Comparison of ENCODE assay signal across 13 cellular contexts in genomic region chr7:98870807-98871491, GRCh38. TPM values are rescaled to one million over a fixed set of nuclear protein-coding genes. Genes with fewer than 3 reads are reported as not detected.
DNase-seq lines count a peak whose midpoint lies in the region; ATAC-seq, FAIRE-seq and TF ChIP-seq lines count a peak whose summit lies in the region.
"Had no signal": no experiment of that assay in that cellular context is flagged by ENCODE, and none has a peak within 500 bp of the region (broad histone marks: within the 10 kb centered on the region; RNA-seq: fewer than 3 reads in every experiment).

No MANE protein-coding gene starts in this region.

- TF ChIP-seq EP300 in HepG2 (IDR thresholded peaks at IDR 0.05; ENCODE audit: low read depth in 2 of 2, low read length in 2 of 2) (no peak), HepG2 (CRISPR knock-in tag; IDR thresholded peaks at IDR 0.05; ENCODE audit: borderline replicate concordance) (no peak)

- H3K27ac Mint-ChIP-seq in activated naive CD4-positive, alpha-beta T cell treated with anti-CD3 and anti-CD28 coated beads for 36 hours = no peak overlapping the region
- H3K27ac Mint-ChIP-seq in activated CD4-positive, alpha-beta memory T cell treated with anti-CD3 and anti-CD28 coated beads, Interleukin-2, amount 10 ng/mL, durations not matched to agents 7 days and 5 days = no peak overlapping the region

- peaks cover 9% of the 10 kb centered on the region for H3K27me3 Mint-ChIP-seq in activated naive CD4-positive, alpha-beta T cell treated with anti-CD3 and anti-CD28 coated beads for 36 hours (ENCODE audit: low read depth)
- H3K27me3 Mint-ChIP-seq in activated CD4-positive, alpha-beta memory T cell treated with anti-CD3 and anti-CD28 coated beads, Interleukin-2, amount 10 ng/mL, durations not matched to agents 7 days and 5 days = peaks cover 22% of the 10 kb centered on the region

- ATAC-seq in HepG2 = peak; percentile 47
- ATAC-seq in HG03457 (IDR thresholded peaks at IDR 0.05; ENCODE audit: unreplicated experiment) = no peak
- no peak for ATAC-seq in HG03460 (IDR thresholded peaks at IDR 0.05; ENCODE audit: unreplicated experiment)

- H3K36me3 Mint-ChIP-seq in activated naive CD4-positive, alpha-beta T cell treated with anti-CD3 and anti-CD28 coated beads for 36 hours (ENCODE audit: low read depth) = no peaks in the 10 kb centered on the region
- H3K36me3 Mint-ChIP-seq in activated CD4-positive, alpha-beta memory T cell treated with anti-CD3 and anti-CD28 coated beads, Interleukin-2, amount 10 ng/mL, durations not matched to agents 7 days and 5 days (ENCODE audit: low read depth) = no peaks in the 10 kb centered on the region

- H3K4me3 ChIP-seq in HepG2 (replicated peaks in 1 of 3; ENCODE audit: insufficient read depth in 1 of 3, low read depth in 2 of 3, low read length in 3 of 3) (no peak overlapping the region), tibial artery (peak overlapping the region; percentile 62 to 69)

- TF ChIP-seq CTCF in HepG2 (CRISPR knock-in tag; IDR thresholded peaks at IDR 0.05) (peak; percentile 16; the same call in 1 of the 2 replicates), tibial artery (IDR thresholded peaks at IDR 0.05) (no peak)

- CTCF ChIA-PET in activated naive CD4-positive, alpha-beta T cell treated with anti-CD3 and anti-CD28 coated beads for 36 hours (lab: Charles Lee) = interaction anchor here (0.6 to 1.6 kb wide), 4 partner anchors 30 to 435 kb away, joined by 3 to 6 read pairs (median 3); no protein-coding TSS in a partner anchor
- CTCF ChIA-PET in activated CD4-positive, alpha-beta memory T cell treated with anti-CD3 and anti-CD28 coated beads, Interleukin-2, amount 10 ng/mL, durations not matched to agents 7 days and 5 days (lab: Charles Lee) = interaction anchor here (0.8 to 2.4 kb wide), 5 partner anchors 9 to 34 kb away, joined by 4 to 10 read pairs (median 6); no protein-coding TSS in a partner anchor
- CTCF ChIA-PET in HepG2 (lab: Yijun Ruan, JAX; ENCODE audit: low intra/inter-chr PET ratio, low total read pairs) = no interaction called here

- H2AFZ ChIP-seq in HepG2 (ENCODE audit: low read length) = no peak overlapping the region

- no peak for TF ChIP-seq POLR2A in HepG2 (IDR thresholded peaks at IDR 0.05; ENCODE audit: insufficient read depth in 1 of 2, low read depth in 2 of 2, low read length in 2 of 2)

- no peak for FAIRE-seq in HepG2 (lab: Jason Lieb, UNC)
- FAIRE-seq: TTC549 had no signal

- H3K9ac ChIP-seq in HepG2 (ENCODE audit: insufficient read depth, low read depth, low read length) = no peak overlapping the region

- H3K4me3 Mint-ChIP-seq in activated naive CD4-positive, alpha-beta T cell treated with anti-CD3 and anti-CD28 coated beads for 36 hours = peak overlapping the region; percentile 69
- H3K4me3 Mint-ChIP-seq in activated CD4-positive, alpha-beta memory T cell treated with anti-CD3 and anti-CD28 coated beads, Interleukin-2, amount 10 ng/mL, durations not matched to agents 7 days and 5 days = peak overlapping the region; percentile 66

- peak overlapping the region; percentile 47; the same call in 1 of the 2 replicates for H3K4me2 ChIP-seq in HepG2 (ENCODE audit: low read depth, low read length)

- no peaks in the 10 kb centered on the region for H3K9me3 Mint-ChIP-seq in activated naive CD4-positive, alpha-beta T cell treated with anti-CD3 and anti-CD28 coated beads for 36 hours
- H3K9me3 Mint-ChIP-seq in activated CD4-positive, alpha-beta memory T cell treated with anti-CD3 and anti-CD28 coated beads, Interleukin-2, amount 10 ng/mL, durations not matched to agents 7 days and 5 days = no peaks in the 10 kb centered on the region

- H3K4me1 ChIP-seq in HepG2 (ENCODE audit: insufficient read depth, low read length) (peaks cover 42% of the 10 kb centered on the region), tibial artery (peaks cover 0 to 48% (median 26%) of the 10 kb centered on the region in 4 donors)

- H3K9me3 ChIP-seq in HepG2 (ENCODE audit: low read length) (no peaks in the 10 kb centered on the region), tibial artery (no peaks in the 10 kb centered on the region)
- H3K9me3 ChIP-seq: BE2C had no signal

- H3K79me2 ChIP-seq in HepG2 (ENCODE audit: insufficient read depth, low read length) = no peaks in the 10 kb centered on the region

- POLR2A ChIA-PET in activated CD4-positive, alpha-beta memory T cell treated with anti-CD3 and anti-CD28 coated beads, Interleukin-2, amount 10 ng/mL, durations not matched to agents 7 days and 5 days (lab: Charles Lee) = no interaction called here
- POLR2A ChIA-PET in HepG2 (lab: Yijun Ruan, JAX) = no interaction called here

- DNase-seq in activated naive CD4-positive, alpha-beta T cell treated with anti-CD3 and anti-CD28 coated beads for 36 hours = no peak
- no peak for DNase-seq in activated naive CD4-positive, alpha-beta T cell treated with Interleukin-2 at 50 U/mL for 16 hours
- no peak for DNase-seq in activated CD4-positive, alpha-beta memory T cell treated with anti-CD3 and anti-CD28 coated beads, Interleukin-2, amount 10 ng/mL, durations not matched to agents 7 days and 5 days
- DNase-seq in HepG2 (ENCODE audit: low spot score) (no peak), tibial artery (peak; percentile 6 to 59)
- no peak for DNase-seq in stimulated activated naive CD4-positive, alpha-beta T cell treated with Interleukin-2 at 50 U/mL for 16 hours (lab: John Stamatoyannopoulos, UW)

- H3K36me3 ChIP-seq in HepG2 (replicated peaks in 1 of 2; ENCODE audit: control insufficient read depth in 1 of 2, insufficient read depth in 2 of 2, low read length in 2 of 2) (no peaks in the 10 kb centered on the region), tibial artery (no peaks in the 10 kb centered on the region)
- H3K36me3 ChIP-seq: BE2C had no signal

- H3K27ac ChIP-seq in HepG2 (ENCODE audit: extremely low read length, insufficient read depth, low read length) (no peak overlapping the region), tibial artery (peak overlapping the region; percentile 44 to 86)

- no peaks in the 10 kb centered on the region for H4K20me1 ChIP-seq in HepG2 (ENCODE audit: insufficient read depth, low read length)

- H3K27me3 ChIP-seq in HepG2 (ENCODE audit: control insufficient read depth in 1 of 2, insufficient read depth in 2 of 2, low read length in 2 of 2) = peaks cover 5 to 28% of the 10 kb centered on the region in 2 experiments
- H3K27me3 ChIP-seq in tibial artery = no peaks in the 10 kb centered on the region
- H3K27me3 ChIP-seq: BE2C had no signal

- 25% methylated on average over 10 of the region's 17 CpGs for WGBS in HepG2 (ENCODE audit: low lambda C conversion rate)

- TF ChIP-seq RAD21 in HepG2 (CRISPR knock-in tag; IDR thresholded peaks at IDR 0.05) = no peak

- H3K4me1 Mint-ChIP-seq in activated naive CD4-positive, alpha-beta T cell treated with anti-CD3 and anti-CD28 coated beads for 36 hours (ENCODE audit: low read depth) = no peaks in the 10 kb centered on the region
- peaks cover 8% of the 10 kb centered on the region for H3K4me1 Mint-ChIP-seq in activated CD4-positive, alpha-beta memory T cell treated with anti-CD3 and anti-CD28 coated beads, Interleukin-2, amount 10 ng/mL, durations not matched to agents 7 days and 5 days

- in situ Hi-C loops in HepG2 (cut with HindIII; ENCODE audit: extremely low pct_ligation_motif_present, low pct_unique_long_range_greater_than_20kb) = no loop called here

- BruUV-seq in HepG2 (replicated peaks; lab: Mats Ljungman, UMichigan) = no TSS peak

- intact Hi-C loops in activated naive CD4-positive, alpha-beta T cell treated with anti-CD3 and anti-CD28 coated beads for 36 hours (cut with micrococcal nuclease) = loop anchor here (1.0 kb wide), 1 partner anchor 8 kb away; no protein-coding TSS in a partner anchor
- intact Hi-C loops in HepG2 (cut with micrococcal nuclease; ENCODE audit: unreplicated experiment) = no loop called here
- intact Hi-C loops in tibial artery (cut with DNase I; ENCODE audit: low total_unique reads) = no loop called here

RNA-seq across cellular contexts. Expression of gene TMEM130, which starts 1.1 kb away (rescaled TPM):
- under 1 TPM in 1 of 2 experiments, not detected in 1; 0.10 TPM for total RNA-seq in activated naive CD4-positive, alpha-beta T cell treated with anti-CD3 and anti-CD28 coated beads for 36 hours
- total RNA-seq in activated CD4-positive, alpha-beta memory T cell treated with anti-CD3 and anti-CD28 coated beads, Interleukin-2, amount 10 ng/mL, durations not matched to agents 7 days and 5 days = not detected
- not detected in 2 replicates for total RNA-seq in HepG2 (2016; rRNA removed; fragmentation: Illumina TruSeq; extraction: Trizol)
- total RNA-seq in HepG2 (2016; cell fraction: cytosol; rRNA removed; fragmentation: Illumina TruSeq; extraction: Trizol; ENCODE audit: low read depth) = not detected in 2 replicates
- total RNA-seq in HepG2 (2016; cell fraction: insoluble cytoplasmic fraction; rRNA removed; fragmentation: Illumina TruSeq; extraction: Trizol) = not detected in 2 replicates
- not detected in 2 replicates for total RNA-seq in HepG2 (2016; cell fraction: membrane; rRNA removed; fragmentation: Illumina TruSeq; extraction: Trizol)
- total RNA-seq in HepG2 (2016; cell fraction: nucleus; rRNA removed; fragmentation: Illumina TruSeq; extraction: Trizol) = not detected in 2 replicates
- not detected in 2 replicates for polyA plus RNA-seq in HepG2 (2011; rRNA removed)
- polyA plus RNA-seq in HepG2 (2011; cell fraction: cytosol; rRNA removed) = not detected in 2 replicates
- not detected in 2 replicates for polyA plus RNA-seq in HepG2 (2011; cell fraction: nucleus; rRNA removed)
- polyA plus RNA-seq in HepG2 (2012) = not detected in 2 replicates
- not detected in 2 replicates for polyA plus RNA-seq in HepG2 (2016; cell fraction: cytosol; fragmentation: Illumina TruSeq; extraction: Trizol; ENCODE audit: low read depth)
- not detected in 2 replicates for polyA plus RNA-seq in HepG2 (2016; cell fraction: insoluble cytoplasmic fraction; fragmentation: Illumina TruSeq; extraction: Trizol; ENCODE audit: low read depth)
- not detected in 2 replicates for polyA plus RNA-seq in HepG2 (2016; cell fraction: membrane; fragmentation: Illumina TruSeq; extraction: Trizol; ENCODE audit: low read depth)
- polyA plus RNA-seq in HepG2 (2016; cell fraction: nucleus; fragmentation: Illumina TruSeq; extraction: Trizol; ENCODE audit: insufficient read depth, low read depth) = not detected in 2 replicates
- polyA minus RNA-seq in HepG2 (2011; rRNA and poly(A)+ RNA removed; ENCODE audit: low replicate concordance) = not detected in 2 replicates
- not detected in 2 replicates for polyA minus RNA-seq in HepG2 (2011; cell fraction: cytosol; rRNA and poly(A)+ RNA removed)
- polyA minus RNA-seq in HepG2 (2011; cell fraction: nucleus; rRNA and poly(A)+ RNA removed) = not detected in 2 replicates
- total RNA-seq: endothelial cell of umbilical vein, HT1080, subcutaneous adipose tissue had no signal
- polyA plus RNA-seq: endothelial cell of umbilical vein had no signal

RNA-seq across cellular contexts. Expression of gene TRRAP, which starts 7.4 kb away (rescaled TPM):
- total RNA-seq in activated naive CD4-positive, alpha-beta T cell treated with anti-CD3 and anti-CD28 coated beads for 36 hours = 10 to 100 TPM; 33.5 to 37.4 TPM
- total RNA-seq in activated CD4-positive, alpha-beta memory T cell treated with anti-CD3 and anti-CD28 coated beads, Interleukin-2, amount 10 ng/mL, durations not matched to agents 7 days and 5 days = 10 to 100 TPM; 47.8 to 54.3 TPM
- 10.5 and 21.3 TPM in 2 replicates for total RNA-seq in HepG2 (2016; rRNA removed; fragmentation: Illumina TruSeq; extraction: Trizol)
- 3.5 and 3.8 TPM in 2 replicates for total RNA-seq in HepG2 (2016; cell fraction: cytosol; rRNA removed; fragmentation: Illumina TruSeq; extraction: Trizol; ENCODE audit: low read depth)
- 9.6 and 18.3 TPM in 2 replicates for total RNA-seq in HepG2 (2016; cell fraction: insoluble cytoplasmic fraction; rRNA removed; fragmentation: Illumina TruSeq; extraction: Trizol)
- total RNA-seq in HepG2 (2016; cell fraction: membrane; rRNA removed; fragmentation: Illumina TruSeq; extraction: Trizol) = 6.8 and 6.9 TPM in 2 replicates
- 22.4 and 25.4 TPM in 2 replicates for total RNA-seq in HepG2 (2016; cell fraction: nucleus; rRNA removed; fragmentation: Illumina TruSeq; extraction: Trizol)
- 8.6 and 9.5 TPM in 2 replicates for polyA plus RNA-seq in HepG2 (2011; rRNA removed)
- 8.9 and 9.3 TPM in 2 replicates for polyA plus RNA-seq in HepG2 (2011; cell fraction: cytosol; rRNA removed)
- 26.9 and 30.9 TPM in 2 replicates for polyA plus RNA-seq in HepG2 (2011; cell fraction: nucleus; rRNA removed)
- 13.4 and 13.9 TPM in 2 replicates for polyA plus RNA-seq in HepG2 (2012)
- polyA plus RNA-seq in HepG2 (2016; cell fraction: cytosol; fragmentation: Illumina TruSeq; extraction: Trizol; ENCODE audit: low read depth) = 0.68 and 0.73 TPM in 2 replicates
- polyA plus RNA-seq in HepG2 (2016; cell fraction: insoluble cytoplasmic fraction; fragmentation: Illumina TruSeq; extraction: Trizol; ENCODE audit: low read depth) = 12.7 and 17.5 TPM in 2 replicates
- polyA plus RNA-seq in HepG2 (2016; cell fraction: membrane; fragmentation: Illumina TruSeq; extraction: Trizol; ENCODE audit: low read depth) = 1.4 and 1.6 TPM in 2 replicates
- polyA plus RNA-seq in HepG2 (2016; cell fraction: nucleus; fragmentation: Illumina TruSeq; extraction: Trizol; ENCODE audit: insufficient read depth, low read depth) = 26.9 and 27.3 TPM in 2 replicates
- 41.8 and 47.7 TPM in 2 replicates for polyA minus RNA-seq in HepG2 (2011; rRNA and poly(A)+ RNA removed; ENCODE audit: low replicate concordance)
- 25.9 and 27.0 TPM in 2 replicates for polyA minus RNA-seq in HepG2 (2011; cell fraction: cytosol; rRNA and poly(A)+ RNA removed)
- polyA minus RNA-seq in HepG2 (2011; cell fraction: nucleus; rRNA and poly(A)+ RNA removed) = 44.8 and 46.1 TPM in 2 replicates

Comparison
In these comparisons a context has a peak if more than half of its experiments do, and no peak if none do; other contexts are left out.
1. DNase-seq: peak in tibial artery (2 of 2); none in activated naive CD4-positive, alpha-beta T cell treated with anti-CD3 and anti-CD28 coated beads for 36 hours (single experiment), activated naive CD4-positive, alpha-beta T cell treated with Interleukin-2 at 50 U/mL for 16 hours (single experiment), activated CD4-positive, alpha-beta memory T cell treated with anti-CD3 and anti-CD28 coated beads, Interleukin-2, amount 10 ng/mL, durations not matched to agents 7 days and 5 days (single experiment), HepG2 (single experiment) and stimulated activated naive CD4-positive, alpha-beta T cell treated with Interleukin-2 at 50 U/mL for 16 hours (single experiment).
2. H3K4me3 ChIP-seq: peak in tibial artery (2 of 2); none in HepG2 (0 of 3).